ENCODE assay signal across 22 cellular contexts in the genomic region with DNA sequence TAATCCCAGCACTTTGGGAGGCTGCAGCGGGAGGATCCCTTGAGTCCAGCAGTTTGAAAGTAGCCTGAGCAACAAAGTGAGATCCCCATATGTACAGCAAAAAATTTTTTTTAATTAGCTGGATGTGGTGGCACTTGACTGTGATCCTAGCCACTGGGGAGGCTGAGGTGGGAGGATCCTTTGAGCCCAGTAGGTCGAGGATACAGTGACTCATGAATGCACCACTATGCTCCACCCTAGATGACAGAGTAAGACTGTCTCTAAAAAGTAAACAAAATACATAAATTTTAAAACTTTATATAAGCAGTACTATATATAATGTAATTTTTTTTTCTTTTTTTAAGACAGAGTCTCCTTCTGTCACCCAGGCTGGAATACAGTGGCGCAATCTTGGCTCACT.
"Had no signal": no experiment of that assay in that cellular context is flagged by ENCODE, and none has a peak within 500 bp of the region (broad histone marks: within the 10 kb centered on the region; RNA-seq: fewer than 3 reads in every experiment).

No MANE protein-coding gene starts in this region.

- ATAC-seq: left cardiac atrium, lower lobe of right lung, sciatic nerve had no signal

- H3K27ac Mint-ChIP-seq: memory B cell, mesothelial cell of epicardium had no signal

- FAIRE-seq: kidney had no signal

- H3K9me3 Mint-ChIP-seq: memory B cell, mesothelial cell of epicardium, natural killer cell, neural crest cell had no signal

- H3K27me3 ChIP-seq: colonic mucosa, esophagus squamous epithelium, hepatocyte, spleen, stomach, transverse colon had no signal

- H3K36me3 ChIP-seq: colonic mucosa had no signal

- H3K27ac ChIP-seq: colonic mucosa, esophagus squamous epithelium, hepatocyte, left ventricle myocardium inferior, lower lobe of right lung, spleen, stomach, thoracic aorta, transverse colon had no signal

- H3K4me2 ChIP-seq: hepatocyte had no signal

- H3K4me3 ChIP-seq: colonic mucosa, esophagus squamous epithelium, hepatocyte, left ventricle myocardium inferior, lower lobe of right lung, spleen, stomach, thoracic aorta, transverse colon had no signal

- H3K4me1 ChIP-seq: colonic mucosa, esophagus squamous epithelium, left ventricle myocardium inferior, lower lobe of right lung, spleen, stomach, transverse colon had no signal

- H3K27me3 Mint-ChIP-seq: memory B cell had no signal

- H3K79me2 ChIP-seq: hepatocyte had no signal

- H3K9me3 ChIP-seq: colonic mucosa, esophagus squamous epithelium, left ventricle myocardium inferior, lower lobe of right lung, spleen, stomach, thoracic aorta, transverse colon had no signal

- H3K4me1 Mint-ChIP-seq: neural crest cell had no signal

- DNase-seq: colonic mucosa; dermis blood vessel endothelial cell; esophagus squamous epithelium; head of caudate nucleus; kidney; left cardiac atrium; left ventricle myocardium inferior; lower lobe of right lung; natural killer cell; posterior cingulate gyrus; spleen; stimulated activated CD4-positive, alpha-beta T cell treated with anti-CD3 and anti-CD28 coated beads, Interleukin-15, amount 100 ng/mL, for 24 hours; stimulated activated CD4-positive, alpha-beta T cell treated with anti-CD3 and anti-CD28 coated beads, Interleukin-1b, Interleukin-23, amount 100 ng/mL, for 48 hours; stomach; substantia nigra; transverse colon had no signal

- H3K4me3 Mint-ChIP-seq: memory B cell, mesothelial cell of epicardium, natural killer cell, neural crest cell had no signal

- H2AFZ ChIP-seq: hepatocyte had no signal
